25 cellular contexts compared by ENCODE assay signal in genomic region chr16:83579027-83579426, GRCh38.
"Had no signal": no experiment of that assay in that cellular context is flagged by ENCODE, and none has a peak within 500 bp of the region (broad histone marks: within the 10 kb centered on the region; RNA-seq: fewer than 3 reads in every experiment).

No MANE protein-coding gene starts in this region.

- DNase-seq: colonic mucosa; cortex of kidney; dermis blood vessel endothelial cell; dorsolateral prefrontal cortex; effector CD4-positive, alpha-beta T cell; effector CD8-positive, alpha-beta T cell; effector memory CD4-positive, alpha-beta T cell; effector memory CD8-positive, alpha-beta T cell; endodermal cell; erythroblast; esophagus squamous epithelium; foreskin fibroblast; foreskin keratinocyte; foreskin melanocyte; gastrocnemius medialis; glutamatergic neuron; head of caudate nucleus; heart left ventricle; heart right ventricle had no signal

- FAIRE-seq: colon, endometrium, endothelial cell of umbilical vein, frontal cortex had no signal

- ATAC-seq: effector memory CD8-positive, alpha-beta T cell; esophagus mucosa; foreskin keratinocyte; gastrocnemius medialis; gastroesophageal sphincter; heart left ventricle; heart right ventricle had no signal
